ENCODE assay signal across 20 cellular contexts in genomic region chr5:173855995-173856656, GRCh38.
"Had no signal": no experiment of that assay in that cellular context is flagged by ENCODE, and none has a peak within 500 bp of the region (broad histone marks: within the 10 kb centered on the region; RNA-seq: fewer than 3 reads in every experiment).

No MANE protein-coding gene starts in this region.

- H3K27ac Mint-ChIP-seq: activated T-helper 2 cell treated with anti-CD3 and anti-CD28 coated beads, Interferon-gamma antibody, Interleukin-2, Interleukin-4, amounts not matched to agents 10 μg/mL and 5 μg/mL and 100 μg/mL, durations not matched to agents 14 hours and 24 hours and 36 hours had no signal

- H3K4me3 ChIP-seq: adrenal gland, heart right ventricle, transverse colon had no signal

- H3K4me3 Mint-ChIP-seq: central memory CD8-positive, alpha-beta T cell had no signal

- H3K27ac ChIP-seq: epithelial cell of prostate, heart right ventricle, neutrophil, transverse colon had no signal

- H3K27me3 ChIP-seq: adrenal gland, heart right ventricle, neutrophil, transverse colon had no signal

- DNase-seq: activated CD4-positive, alpha-beta T cell treated with anti-CD3 and anti-CD28 coated beads, Interleukin-2, amount 50 U/mL, for 48 hours; activated CD4-positive, CD25-positive, alpha-beta regulatory T cell treated with anti-CD3 and anti-CD28 coated beads, Interleukin-2, amount 50 U/mL, for 72 hours; activated naive CD4-positive, alpha-beta T cell treated with anti-CD3 and anti-CD28 coated beads, Interleukin-2, amount 50 U/mL, for 16 hours; adrenal gland; cortex of kidney; effector CD8-positive, alpha-beta T cell; heart right ventricle; posterior cingulate gyrus; stimulated activated naive CD4-positive, alpha-beta T cell; substantia nigra; T-helper 1 cell; T1000; transverse colon had no signal

- ATAC-seq: heart right ventricle, SK-N-SH treated with all-trans-retinoic acid at 6 μM for 48 hours had no signal

- H3K4me1 Mint-ChIP-seq: central memory CD8-positive, alpha-beta T cell had no signal

- H3K9me3 ChIP-seq: adrenal gland, heart right ventricle, neutrophil, transverse colon had no signal

- H3K9me3 Mint-ChIP-seq: activated T-helper 2 cell treated with anti-CD3 and anti-CD28 coated beads, Interferon-gamma antibody, Interleukin-2, Interleukin-4, amounts not matched to agents 10 μg/mL and 5 μg/mL and 100 μg/mL, durations not matched to agents 14 hours and 24 hours and 36 hours; central memory CD8-positive, alpha-beta T cell had no signal

- H3K36me3 ChIP-seq: adrenal gland, heart right ventricle, neutrophil, transverse colon had no signal

- FAIRE-seq: frontal cortex, islet of Langerhans had no signal
